In the genomic region with DNA sequence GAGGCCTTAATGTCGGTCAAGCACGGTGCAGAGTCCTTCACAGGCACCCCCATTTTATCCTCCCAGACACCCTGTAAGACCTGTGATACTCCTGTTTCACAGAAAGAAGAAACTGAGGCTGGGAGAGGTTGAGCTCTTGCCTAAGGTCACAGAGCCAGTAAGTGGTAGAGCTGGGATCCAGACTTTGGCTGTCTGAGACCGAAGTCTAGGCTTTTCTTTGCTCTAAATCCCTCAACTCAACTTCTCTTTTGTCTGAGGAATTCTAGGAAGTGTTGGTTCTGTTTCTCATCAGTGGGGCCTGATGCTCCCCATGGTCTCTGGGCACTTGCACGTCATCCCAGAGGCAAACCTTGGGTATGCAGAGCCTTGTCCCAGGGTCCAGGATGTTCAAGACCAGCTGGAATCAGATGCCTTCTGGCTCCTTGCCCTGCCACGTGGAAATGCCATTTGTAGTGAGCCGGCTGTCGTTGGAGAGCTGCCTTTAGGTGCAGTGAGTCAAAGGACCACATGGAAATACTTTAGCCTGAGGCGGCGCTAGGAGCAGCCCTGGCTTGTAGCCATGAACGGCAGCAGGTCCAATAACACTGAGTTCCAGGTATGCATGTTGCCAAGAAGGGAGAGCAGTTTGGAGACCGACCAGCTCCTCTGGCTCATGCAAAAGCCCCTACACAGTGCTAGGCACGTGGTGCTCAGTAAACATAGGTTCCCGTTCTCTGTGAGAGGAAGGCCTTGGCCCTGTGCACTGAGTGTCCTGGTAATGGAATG, we compare ENCODE assay signal across 11 cellular contexts. TPM values are rescaled to one million over a fixed set of nuclear protein-coding genes. Genes with fewer than 3 reads are reported as not detected.
DNase-seq lines count a peak whose midpoint lies in the region; ATAC-seq, FAIRE-seq and TF ChIP-seq lines count a peak whose summit lies in the region.
"Had no signal": no experiment of that assay in that cellular context is flagged by ENCODE, and none has a peak within 500 bp of the region (broad histone marks: within the 10 kb centered on the region; RNA-seq: fewer than 3 reads in every experiment).

No MANE protein-coding gene starts in this region.

- CTCF ChIA-PET in Caco-2 (lab: Charles Lee), result no interaction called here

- TF ChIP-seq POLR2A in gastroesophageal sphincter (IDR thresholded peaks at IDR 0.05) (no peak), stomach (IDR thresholded peaks at IDR 0.05) (no peak)

- H3K4me1 ChIP-seq in gastroesophageal sphincter (peaks cover 0 to 14% (median 3%) of the 10 kb centered on the region in 3 donors), stomach (peaks cover 9 to 38% (median 25%) of the 10 kb centered on the region in 4 donors), Caco-2 (peaks cover 27% of the 10 kb centered on the region)

- peak; percentile 38 for FAIRE-seq in RCC 7860 (lab: Jason Lieb, UNC)

- H3K4me3 ChIP-seq in gastroesophageal sphincter (no peak overlapping the region), stomach (no peak overlapping the region), Caco-2 (ENCODE audit: low read depth, low read length) (no peak overlapping the region)

- no peak overlapping the region for H3K27ac Mint-ChIP-seq in effector memory CD8-positive, alpha-beta T cell
- no peak overlapping the region for H3K27ac Mint-ChIP-seq in Caco-2 (ENCODE audit: unreplicated experiment)

- H3K27me3 Mint-ChIP-seq in effector memory CD8-positive, alpha-beta T cell, result peaks cover 18 to 74% of the 10 kb centered on the region in 2 donors
- H3K27me3 Mint-ChIP-seq in Caco-2 (ENCODE audit: insufficient read depth, unreplicated experiment), result no peaks in the 10 kb centered on the region

- H3K4me3 Mint-ChIP-seq in effector memory CD8-positive, alpha-beta T cell, result no peak overlapping the region
- no peak overlapping the region for H3K4me3 Mint-ChIP-seq in Caco-2 (ENCODE audit: unreplicated experiment)

- H3K4me1 Mint-ChIP-seq in effector memory CD8-positive, alpha-beta T cell (ENCODE audit: low read depth in 2 of 2), result peaks cover 0 to 3% of the 10 kb centered on the region in 2 donors
- peaks cover 8% of the 10 kb centered on the region for H3K4me1 Mint-ChIP-seq in Caco-2 (ENCODE audit: low read depth, unreplicated experiment)

- H3K9me3 ChIP-seq in gastroesophageal sphincter (no peaks in the 10 kb centered on the region), stomach (no peaks in the 10 kb centered on the region), Caco-2 (no peaks in the 10 kb centered on the region)

- peak in 1 of 4 experiments; percentile 17 for TF ChIP-seq CTCF in gastroesophageal sphincter (IDR thresholded peaks at IDR 0.05)
- TF ChIP-seq CTCF in stomach (IDR thresholded peaks at IDR 0.05), result no peak
- no peak for TF ChIP-seq CTCF in Caco-2 (IDR thresholded peaks at IDR 0.05; ENCODE audit: insufficient read depth in 1 of 2, low read depth in 1 of 2, low read length in 1 of 2, severe bottlenecking in 1 of 2, unreplicated experiment in 1 of 2)

- intact Hi-C loops in stomach (cut with DNase I; ENCODE audit: low total_unique reads) (no loop called here), Caco-2 (cut with micrococcal nuclease; ENCODE audit: unreplicated experiment) (no loop called here)

- POLR2A ChIA-PET in Caco-2 (lab: Charles Lee), result no interaction called here

- no peaks in the 10 kb centered on the region for H3K36me3 Mint-ChIP-seq in effector memory CD8-positive, alpha-beta T cell (ENCODE audit: insufficient read depth)
- no peaks in the 10 kb centered on the region for H3K36me3 Mint-ChIP-seq in Caco-2 (ENCODE audit: insufficient read depth, unreplicated experiment)

- H3K27me3 ChIP-seq in gastroesophageal sphincter, result peaks cover 12% of the 10 kb centered on the region
- no peaks in the 10 kb centered on the region for H3K27me3 ChIP-seq in stomach
- no peaks in the 10 kb centered on the region for H3K27me3 ChIP-seq in Caco-2 (replicated peaks; ENCODE audit: control insufficient read depth, insufficient read depth, low read length)

- H3K36me3 ChIP-seq in gastroesophageal sphincter (no peaks in the 10 kb centered on the region), stomach (no peaks in the 10 kb centered on the region), Caco-2 (ENCODE audit: control insufficient read depth, insufficient read depth, low read length) (no peaks in the 10 kb centered on the region)

- TF ChIP-seq EP300 in gastroesophageal sphincter (IDR thresholded peaks at IDR 0.05), result no peak
- no peak for TF ChIP-seq EP300 in stomach (IDR thresholded peaks at IDR 0.05)

- peak; percentile 61 for ATAC-seq in gastroesophageal sphincter
- ATAC-seq in effector memory CD8-positive, alpha-beta T cell (replicated peaks), result no peak

- H3K9me3 Mint-ChIP-seq in effector memory CD8-positive, alpha-beta T cell, result no peaks in the 10 kb centered on the region
- H3K9me3 Mint-ChIP-seq in Caco-2 (ENCODE audit: unreplicated experiment), result no peaks in the 10 kb centered on the region

- H3K27ac ChIP-seq in gastroesophageal sphincter (peak overlapping the region in 1 of 4 donors; percentile 11), stomach (peak overlapping the region in 3 of 5 donors; percentile 43 to 65 (median 46))
- H3K27ac ChIP-seq: 22Rv1, KMS-11 had no signal

- DNase-seq in DMS153 (lab: John Stamatoyannopoulos, UW) (peak; percentile 10), DMS153 treated with DMSO at 0.1 percent for 48 hours (lab: John Stamatoyannopoulos, UW; ENCODE audit: unreplicated experiment) (no peak), RCC 7860 (ENCODE audit: low spot score) (peak; percentile 65), stomach (peak; percentile 94), Caco-2 (no peak)
- no peak for DNase-seq in effector memory CD8-positive, alpha-beta T cell
- no peak for DNase-seq in activated T-cell treated with anti-CD3 and anti-CD28 coated beads, Interleukin-2, amount 50 U/mL, for 48 hours

- 41 to 63% methylated on average over 3 to 5 of the region's 13 CpGs for WGBS in gastroesophageal sphincter (ENCODE audit: low coverage in 1 of 2), 2 donors
- 28 to 68% (median 39%) methylated on average over 7 to 13 of the region's 13 CpGs for WGBS in stomach, 5 donors

- no TSS peak for BruUV-seq in Caco-2 (replicated peaks; lab: Mats Ljungman, UMichigan)

RNA-seq across cellular contexts. Expression of gene DCANP1, which starts 9.2 kb away (rescaled TPM):
- total RNA-seq in gastroesophageal sphincter, result not detected
- total RNA-seq in stomach, result under 1 TPM in 1 of 5 donors, not detected in 4; 0.55 TPM
- not detected for polyA plus RNA-seq in stomach
- not detected in 2 replicates for total RNA-seq in Caco-2 (2022)
- total RNA-seq: dermis microvascular lymphatic vessel endothelial cell had no signal

RNA-seq across cellular contexts. Expression of gene TIFAB, which starts 14.2 kb away (rescaled TPM):
- total RNA-seq in gastroesophageal sphincter (not detected), stomach (not detected), Caco-2 (2022) (not detected in 2 replicates)
- polyA plus RNA-seq in stomach, result under 1 TPM in 1 of 3 donors, not detected in 2; 0.08 TPM
- total RNA-seq: dermis microvascular lymphatic vessel endothelial cell had no signal

RNA-seq across cellular contexts. Expression of gene MACROH2A1, which starts 38.9 kb away (rescaled TPM):
- total RNA-seq in gastroesophageal sphincter (100 to 1,000 TPM; 163 to 180 (median 177) TPM), stomach (100 to 1,000 TPM; 143 to 206 (median 175) TPM), Caco-2 (2022) (236 and 269 TPM in 2 replicates)
- 100 to 1,000 TPM in 1 of 3 donors, 10 to 100 TPM in 2; 77.1 to 123 (median 85.8) TPM for polyA plus RNA-seq in stomach

Comparison
In these comparisons a context has a peak if more than half of its experiments do, and no peak if none do; other contexts are left out.
1. DNase-seq: peak in DMS153 (single experiment), RCC 7860 (single experiment) and stomach (single experiment); none in DMS153 treated with DMSO at 0.1 percent for 48 hours (single experiment), effector memory CD8-positive, alpha-beta T cell (0 of 3), activated T-cell treated with anti-CD3 and anti-CD28 coated beads, Interleukin-2, amount 50 U/mL, for 48 hours (0 of 2) and Caco-2 (0 of 2).